1 cellular context compared by ENCODE assay signal in genomic region chr3:46865546-46865945, GRCh38.
TF ChIP-seq lines count a peak whose summit lies in the region.

No MANE protein-coding gene starts in this region.

TF ChIP-seq in WTC11, 78 proteins besides CTCF, POLR2A, EP300 and RAD21 (continued from another document):
- TF ChIP-seq NR2C2 (CRISPR knock-in tag; IDR thresholded peaks at IDR 0.05) (no peak), FOXK1 (CRISPR knock-in tag; IDR thresholded peaks at IDR 0.05) (no peak), ZNF263 (CRISPR knock-in tag; IDR thresholded peaks at IDR 0.05; ENCODE audit: low read depth) (no peak), RELA (CRISPR knock-in tag; IDR thresholded peaks at IDR 0.05; ENCODE audit: borderline replicate concordance) (no peak), FOXP4 (CRISPR knock-in tag; IDR thresholded peaks at IDR 0.05) (no peak), ATF1 (CRISPR knock-in tag; IDR thresholded peaks at IDR 0.05) (no peak), E2F4 (CRISPR knock-in tag; IDR thresholded peaks at IDR 0.05; ENCODE audit: borderline replicate concordance, low read depth) (no peak), CREM (CRISPR knock-in tag; IDR thresholded peaks at IDR 0.05) (no peak)
- TF ChIP-seq, protein P1, sequence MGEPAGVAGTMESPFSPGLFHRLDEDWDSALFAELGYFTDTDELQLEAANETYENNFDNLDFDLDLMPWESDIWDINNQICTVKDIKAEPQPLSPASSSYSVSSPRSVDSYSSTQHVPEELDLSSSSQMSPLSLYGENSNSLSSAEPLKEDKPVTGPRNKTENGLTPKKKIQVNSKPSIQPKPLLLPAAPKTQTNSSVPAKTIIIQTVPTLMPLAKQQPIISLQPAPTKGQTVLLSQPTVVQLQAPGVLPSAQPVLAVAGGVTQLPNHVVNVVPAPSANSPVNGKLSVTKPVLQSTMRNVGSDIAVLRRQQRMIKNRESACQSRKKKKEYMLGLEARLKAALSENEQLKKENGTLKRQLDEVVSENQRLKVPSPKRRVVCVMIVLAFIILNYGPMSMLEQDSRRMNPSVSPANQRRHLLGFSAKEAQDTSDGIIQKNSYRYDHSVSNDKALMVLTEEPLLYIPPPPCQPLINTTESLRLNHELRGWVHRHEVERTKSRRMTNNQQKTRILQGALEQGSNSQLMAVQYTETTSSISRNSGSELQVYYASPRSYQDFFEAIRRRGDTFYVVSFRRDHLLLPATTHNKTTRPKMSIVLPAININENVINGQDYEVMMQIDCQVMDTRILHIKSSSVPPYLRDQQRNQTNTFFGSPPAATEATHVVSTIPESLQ (CRISPR knock-in tag; IDR thresholded peaks at IDR 0.05): no peak
- TF ChIP-seq, protein P2, sequence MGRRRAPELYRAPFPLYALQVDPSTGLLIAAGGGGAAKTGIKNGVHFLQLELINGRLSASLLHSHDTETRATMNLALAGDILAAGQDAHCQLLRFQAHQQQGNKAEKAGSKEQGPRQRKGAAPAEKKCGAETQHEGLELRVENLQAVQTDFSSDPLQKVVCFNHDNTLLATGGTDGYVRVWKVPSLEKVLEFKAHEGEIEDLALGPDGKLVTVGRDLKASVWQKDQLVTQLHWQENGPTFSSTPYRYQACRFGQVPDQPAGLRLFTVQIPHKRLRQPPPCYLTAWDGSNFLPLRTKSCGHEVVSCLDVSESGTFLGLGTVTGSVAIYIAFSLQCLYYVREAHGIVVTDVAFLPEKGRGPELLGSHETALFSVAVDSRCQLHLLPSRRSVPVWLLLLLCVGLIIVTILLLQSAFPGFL (CRISPR knock-in tag; IDR thresholded peaks at IDR 0.05; ENCODE audit: borderline replicate concordance): no peak
